Comparison of ENCODE assay signal across 1 cellular context in genomic region chr11:2400069-2400760, GRCh38.
A peak's percentile ranks its signal among the peaks of the same experiment; 100 is the strongest.
TF ChIP-seq lines count a peak whose summit lies in the region.

TSSC4 (plus strand) TSS chr11:2400750; CDS start chr11:2402634, 1,884 bp downstream.

TF ChIP-seq in GM12878, 131 proteins besides CTCF, POLR2A, EP300 and RAD21 (continued from another document and continues in another):
- 0 out of 2 replicates have a peak, but pooled peaks have one; percentile 66 for TF ChIP-seq TCF12 (IDR thresholded peaks at IDR 0.05; ENCODE audit: low read depth, low read length)
- peak; percentile 94 for TF ChIP-seq TAF1 (IDR thresholded peaks at IDR 0.05; ENCODE audit: borderline replicate concordance, low read depth, low read length)
- TF ChIP-seq, protein P1, sequence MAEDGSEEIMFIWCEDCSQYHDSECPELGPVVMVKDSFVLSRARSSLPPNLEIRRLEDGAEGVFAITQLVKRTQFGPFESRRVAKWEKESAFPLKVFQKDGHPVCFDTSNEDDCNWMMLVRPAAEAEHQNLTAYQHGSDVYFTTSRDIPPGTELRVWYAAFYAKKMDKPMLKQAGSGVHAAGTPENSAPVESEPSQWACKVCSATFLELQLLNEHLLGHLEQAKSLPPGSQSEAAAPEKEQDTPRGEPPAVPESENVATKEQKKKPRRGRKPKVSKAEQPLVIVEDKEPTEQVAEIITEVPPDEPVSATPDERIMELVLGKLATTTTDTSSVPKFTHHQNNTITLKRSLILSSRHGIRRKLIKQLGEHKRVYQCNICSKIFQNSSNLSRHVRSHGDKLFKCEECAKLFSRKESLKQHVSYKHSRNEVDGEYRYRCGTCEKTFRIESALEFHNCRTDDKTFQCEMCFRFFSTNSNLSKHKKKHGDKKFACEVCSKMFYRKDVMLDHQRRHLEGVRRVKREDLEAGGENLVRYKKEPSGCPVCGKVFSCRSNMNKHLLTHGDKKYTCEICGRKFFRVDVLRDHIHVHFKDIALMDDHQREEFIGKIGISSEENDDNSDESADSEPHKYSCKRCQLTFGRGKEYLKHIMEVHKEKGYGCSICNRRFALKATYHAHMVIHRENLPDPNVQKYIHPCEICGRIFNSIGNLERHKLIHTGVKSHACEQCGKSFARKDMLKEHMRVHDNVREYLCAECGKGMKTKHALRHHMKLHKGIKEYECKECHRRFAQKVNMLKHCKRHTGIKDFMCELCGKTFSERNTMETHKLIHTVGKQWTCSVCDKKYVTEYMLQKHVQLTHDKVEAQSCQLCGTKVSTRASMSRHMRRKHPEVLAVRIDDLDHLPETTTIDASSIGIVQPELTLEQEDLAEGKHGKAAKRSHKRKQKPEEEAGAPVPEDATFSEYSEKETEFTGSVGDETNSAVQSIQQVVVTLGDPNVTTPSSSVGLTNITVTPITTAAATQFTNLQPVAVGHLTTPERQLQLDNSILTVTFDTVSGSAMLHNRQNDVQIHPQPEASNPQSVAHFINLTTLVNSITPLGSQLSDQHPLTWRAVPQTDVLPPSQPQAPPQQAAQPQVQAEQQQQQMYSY (CRISPR knock-in tag; IDR thresholded peaks at IDR 0.05), result no peak
- TF ChIP-seq MYB (IDR thresholded peaks at IDR 0.05; ENCODE audit: borderline replicate concordance, low read depth, low read length), result peak; percentile 96
- TF ChIP-seq BCL3 (IDR thresholded peaks at IDR 0.05; ENCODE audit: borderline replicate concordance, insufficient read depth, low read depth, low read length, poor library complexity, severe bottlenecking), result peak; percentile 76
- TF ChIP-seq CBFB (IDR thresholded peaks at IDR 0.05; ENCODE audit: low read depth), result peak; percentile 83
- no peak; the same call in 1 of the 2 replicates for TF ChIP-seq ZBED1 (IDR thresholded peaks at IDR 0.05; ENCODE audit: borderline replicate concordance)
- peak; percentile 80 for TF ChIP-seq PAX5 (IDR thresholded peaks at IDR 0.05; ENCODE audit: borderline replicate concordance, low read depth, low read length)
- no peak for TF ChIP-seq YBX1 (IDR thresholded peaks at IDR 0.05)
- peak; percentile 26; the same call in 1 of the 2 replicates for TF ChIP-seq SMARCA5 (IDR thresholded peaks at IDR 0.05)
- no peak for TF ChIP-seq HDAC2 (IDR thresholded peaks at IDR 0.05)
- TF ChIP-seq FOS (IDR thresholded peaks at IDR 0.05; ENCODE audit: borderline replicate concordance, extremely low read depth, insufficient read length), result no peak
- no peak; the same call in 1 of the 2 replicates for TF ChIP-seq WRNIP1 (IDR thresholded peaks at IDR 0.05; ENCODE audit: borderline replicate concordance, low read depth, low read length)
- TF ChIP-seq USF2 (IDR thresholded peaks at IDR 0.05; ENCODE audit: borderline replicate concordance, low read depth, low read length), result no peak
- TF ChIP-seq CHD2 (IDR thresholded peaks at IDR 0.05; ENCODE audit: borderline replicate concordance, low read depth, low read length), result no peak; the same call in 1 of the 2 replicates
- TF ChIP-seq, protein P2, sequence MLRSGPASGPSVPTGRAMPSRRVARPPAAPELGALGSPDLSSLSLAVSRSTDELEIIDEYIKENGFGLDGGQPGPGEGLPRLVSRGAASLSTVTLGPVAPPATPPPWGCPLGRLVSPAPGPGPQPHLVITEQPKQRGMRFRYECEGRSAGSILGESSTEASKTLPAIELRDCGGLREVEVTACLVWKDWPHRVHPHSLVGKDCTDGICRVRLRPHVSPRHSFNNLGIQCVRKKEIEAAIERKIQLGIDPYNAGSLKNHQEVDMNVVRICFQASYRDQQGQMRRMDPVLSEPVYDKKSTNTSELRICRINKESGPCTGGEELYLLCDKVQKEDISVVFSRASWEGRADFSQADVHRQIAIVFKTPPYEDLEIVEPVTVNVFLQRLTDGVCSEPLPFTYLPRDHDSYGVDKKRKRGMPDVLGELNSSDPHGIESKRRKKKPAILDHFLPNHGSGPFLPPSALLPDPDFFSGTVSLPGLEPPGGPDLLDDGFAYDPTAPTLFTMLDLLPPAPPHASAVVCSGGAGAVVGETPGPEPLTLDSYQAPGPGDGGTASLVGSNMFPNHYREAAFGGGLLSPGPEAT (IDR thresholded peaks at IDR 0.05; ENCODE audit: low read depth), result peak; percentile 48; the same call in 1 of the 2 replicates
- TF ChIP-seq CEBPB (IDR thresholded peaks at IDR 0.05; ENCODE audit: borderline replicate concordance in 1 of 2, low read depth in 2 of 2, low read length in 2 of 2), result no peak
- no peak for TF ChIP-seq BRCA1 (IDR thresholded peaks at IDR 0.05; ENCODE audit: low read depth, low read length)
- peak; percentile 58 for TF ChIP-seq PBX3 (IDR thresholded peaks at IDR 0.05; ENCODE audit: insufficient replicate concordance, low read depth, low read length)
- TF ChIP-seq SIN3A (IDR thresholded peaks at IDR 0.05; ENCODE audit: low read depth, low read length), result peak; percentile 80; the same call in 1 of the 2 replicates
- TF ChIP-seq NR2C2 (IDR thresholded peaks at IDR 0.05; ENCODE audit: borderline replicate concordance, control insufficient read depth, insufficient read length, low read depth), result no peak
- peak; percentile 97 for TF ChIP-seq GABPA (IDR thresholded peaks at IDR 0.05; ENCODE audit: low read depth)
- TF ChIP-seq MXI1 (IDR thresholded peaks at IDR 0.05; ENCODE audit: low read depth, low read length), result peak; percentile 70; the same call in 1 of the 2 replicates
- TF ChIP-seq BHLHE40 (IDR thresholded peaks at IDR 0.05; ENCODE audit: borderline replicate concordance in 1 of 2, low read depth in 2 of 2, low read length in 1 of 2), result peak; percentile 74 to 82; a peak in 3 of 4 replicates
- TF ChIP-seq SMAD1 (IDR thresholded peaks at IDR 0.05; ENCODE audit: low read depth, partially characterized antibody), result peak; percentile 52
- TF ChIP-seq SPI1 (IDR thresholded peaks at IDR 0.05; ENCODE audit: borderline replicate concordance, insufficient read depth, low read depth, low read length), result peak; percentile 71
- peak; percentile 70; the same call in 2 of the 3 replicates for TF ChIP-seq POU2F2 (IDR thresholded peaks at IDR 0.05; ENCODE audit: borderline replicate concordance, low read depth, low read length)
- TF ChIP-seq CBX5 (IDR thresholded peaks at IDR 0.05; ENCODE audit: low read depth), result no peak
- TF ChIP-seq NRF1 (conservative IDR thresholded peaks at IDR 0.05; ENCODE audit: low read depth, low read length), result peak; percentile 90
- no peak for TF ChIP-seq SUZ12 (IDR thresholded peaks at IDR 0.05; ENCODE audit: unreplicated experiment)
- peak; percentile 67 for TF ChIP-seq BACH1 (IDR thresholded peaks at IDR 0.05; ENCODE audit: borderline replicate concordance)
- TF ChIP-seq CBX3 (IDR thresholded peaks at IDR 0.05; ENCODE audit: borderline replicate concordance, low read depth), result no peak
- TF ChIP-seq ZNF217 (IDR thresholded peaks at IDR 0.05), result no peak
- peak; percentile 18; the same call in 1 of the 2 replicates for TF ChIP-seq JUND (IDR thresholded peaks at IDR 0.05; ENCODE audit: low read depth, low read length)
- TF ChIP-seq KLF5 (IDR thresholded peaks at IDR 0.05; ENCODE audit: partially characterized antibody), result peak; percentile 75
- no peak for TF ChIP-seq ZNF274 (IDR thresholded peaks at IDR 0.05; ENCODE audit: insufficient read depth, insufficient read length)
- peak; percentile 53; the same call in 1 of the 2 replicates for TF ChIP-seq ATF3 (IDR thresholded peaks at IDR 0.05; ENCODE audit: borderline replicate concordance, extremely low read depth, low read depth, low read length)
- no peak for TF ChIP-seq MYC (IDR thresholded peaks at IDR 0.05; ENCODE audit: insufficient read depth, insufficient read length, insufficient replicate concordance, low read length, severe bottlenecking)
- TF ChIP-seq, protein P3, sequence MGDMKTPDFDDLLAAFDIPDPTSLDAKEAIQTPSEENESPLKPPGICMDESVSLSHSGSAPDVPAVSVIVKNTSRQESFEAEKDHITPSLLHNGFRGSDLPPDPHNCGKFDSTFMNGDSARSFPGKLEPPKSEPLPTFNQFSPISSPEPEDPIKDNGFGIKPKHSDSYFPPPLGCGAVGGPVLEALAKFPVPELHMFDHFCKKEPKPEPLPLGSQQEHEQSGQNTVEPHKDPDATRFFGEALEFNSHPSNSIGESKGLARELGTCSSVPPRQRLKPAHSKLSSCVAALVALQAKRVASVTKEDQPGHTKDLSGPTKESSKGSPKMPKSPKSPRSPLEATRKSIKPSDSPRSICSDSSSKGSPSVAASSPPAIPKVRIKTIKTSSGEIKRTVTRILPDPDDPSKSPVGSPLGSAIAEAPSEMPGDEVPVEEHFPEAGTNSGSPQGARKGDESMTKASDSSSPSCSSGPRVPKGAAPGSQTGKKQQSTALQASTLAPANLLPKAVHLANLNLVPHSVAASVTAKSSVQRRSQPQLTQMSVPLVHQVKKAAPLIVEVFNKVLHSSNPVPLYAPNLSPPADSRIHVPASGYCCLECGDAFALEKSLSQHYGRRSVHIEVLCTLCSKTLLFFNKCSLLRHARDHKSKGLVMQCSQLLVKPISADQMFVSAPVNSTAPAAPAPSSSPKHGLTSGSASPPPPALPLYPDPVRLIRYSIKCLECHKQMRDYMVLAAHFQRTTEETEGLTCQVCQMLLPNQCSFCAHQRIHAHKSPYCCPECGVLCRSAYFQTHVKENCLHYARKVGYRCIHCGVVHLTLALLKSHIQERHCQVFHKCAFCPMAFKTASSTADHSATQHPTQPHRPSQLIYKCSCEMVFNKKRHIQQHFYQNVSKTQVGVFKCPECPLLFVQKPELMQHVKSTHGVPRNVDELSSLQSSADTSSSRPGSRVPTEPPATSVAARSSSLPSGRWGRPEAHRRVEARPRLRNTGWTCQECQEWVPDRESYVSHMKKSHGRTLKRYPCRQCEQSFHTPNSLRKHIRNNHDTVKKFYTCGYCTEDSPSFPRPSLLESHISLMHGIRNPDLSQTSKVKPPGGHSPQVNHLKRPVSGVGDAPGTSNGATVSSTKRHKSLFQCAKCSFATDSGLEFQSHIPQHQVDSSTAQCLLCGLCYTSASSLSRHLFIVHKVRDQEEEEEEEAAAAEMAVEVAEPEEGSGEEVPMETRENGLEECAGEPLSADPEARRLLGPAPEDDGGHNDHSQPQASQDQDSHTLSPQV (IDR thresholded peaks at IDR 0.05), result peak; percentile 77; the same call in 1 of the 2 replicates
- TF ChIP-seq CHD1 (IDR thresholded peaks at IDR 0.05; ENCODE audit: low read depth, low read length), result 0 out of 2 replicates have a peak, but pooled peaks have one; percentile 47
- no peak for TF ChIP-seq KAT2A (conservative IDR thresholded peaks at IDR 0.05; ENCODE audit: control insufficient read depth, low read depth, low read length)
- TF ChIP-seq SREBF2 (IDR thresholded peaks at IDR 0.05; ENCODE audit: low read length), result peak; percentile 52
- TF ChIP-seq CREB1 (IDR thresholded peaks at IDR 0.05; ENCODE audit: low read depth), result peak; percentile 96
- TF ChIP-seq ZNF622 (IDR thresholded peaks at IDR 0.05), result no peak
- TF ChIP-seq JUNB (IDR thresholded peaks at IDR 0.05), result no peak
- TF ChIP-seq NBN (IDR thresholded peaks at IDR 0.05), result peak; percentile 96
- peak; percentile 93 for TF ChIP-seq ATF7 (IDR thresholded peaks at IDR 0.05; ENCODE audit: low read depth)
- peak; percentile 69 for TF ChIP-seq DPF2 (IDR thresholded peaks at IDR 0.05)
- TF ChIP-seq NFXL1 (IDR thresholded peaks at IDR 0.05; ENCODE audit: borderline replicate concordance), result no peak
- TF ChIP-seq RFX5 (IDR thresholded peaks at IDR 0.05; ENCODE audit: low read depth, low read length), result no peak
- peak; percentile 98 for TF ChIP-seq HCFC1 (IDR thresholded peaks at IDR 0.05; ENCODE audit: low read length)
- TF ChIP-seq SMC3 (IDR thresholded peaks at IDR 0.05; ENCODE audit: borderline replicate concordance, low read length), result peak; percentile 31; the same call in 1 of the 2 replicates
- peak; percentile 46; the same call in 1 of the 2 replicates for TF ChIP-seq IRF4 (IDR thresholded peaks at IDR 0.05; ENCODE audit: low read depth, low read length)
- peak; percentile 94; the same call in 1 of the 2 replicates for TF ChIP-seq TARDBP (IDR thresholded peaks at IDR 0.05; ENCODE audit: borderline replicate concordance)
- 0 out of 2 replicates have a peak, but pooled peaks have one; percentile 61 for TF ChIP-seq RB1 (IDR thresholded peaks at IDR 0.05; ENCODE audit: borderline replicate concordance)
- TF ChIP-seq, protein P4, sequence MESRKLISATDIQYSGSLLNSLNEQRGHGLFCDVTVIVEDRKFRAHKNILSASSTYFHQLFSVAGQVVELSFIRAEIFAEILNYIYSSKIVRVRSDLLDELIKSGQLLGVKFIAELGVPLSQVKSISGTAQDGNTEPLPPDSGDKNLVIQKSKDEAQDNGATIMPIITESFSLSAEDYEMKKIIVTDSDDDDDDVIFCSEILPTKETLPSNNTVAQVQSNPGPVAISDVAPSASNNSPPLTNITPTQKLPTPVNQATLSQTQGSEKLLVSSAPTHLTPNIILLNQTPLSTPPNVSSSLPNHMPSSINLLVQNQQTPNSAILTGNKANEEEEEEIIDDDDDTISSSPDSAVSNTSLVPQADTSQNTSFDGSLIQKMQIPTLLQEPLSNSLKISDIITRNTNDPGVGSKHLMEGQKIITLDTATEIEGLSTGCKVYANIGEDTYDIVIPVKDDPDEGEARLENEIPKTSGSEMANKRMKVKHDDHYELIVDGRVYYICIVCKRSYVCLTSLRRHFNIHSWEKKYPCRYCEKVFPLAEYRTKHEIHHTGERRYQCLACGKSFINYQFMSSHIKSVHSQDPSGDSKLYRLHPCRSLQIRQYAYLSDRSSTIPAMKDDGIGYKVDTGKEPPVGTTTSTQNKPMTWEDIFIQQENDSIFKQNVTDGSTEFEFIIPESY (IDR thresholded peaks at IDR 0.05), result peak; percentile 70; the same call in 1 of the 2 replicates
